8 cellular contexts compared by ENCODE assay signal in genomic region chr2:172102858-172103359, GRCh38. TPM values are rescaled to one million over a fixed set of nuclear protein-coding genes. Genes with fewer than 3 reads are reported as not detected.
A peak's percentile ranks its signal among the peaks of the same experiment; 100 is the strongest.
DNase-seq lines count a peak whose midpoint lies in the region; ATAC-seq and TF ChIP-seq lines count a peak whose summit lies in the region.

TSS of gene DLX2 (minus strand) at chr2:172102900. CDS start at chr2:172102538, 362 bp downstream.

- H3K27me3 ChIP-seq in cardiac muscle cell, result peaks cover 99% of the 10 kb centered on the region

- peak within 1 kb of the TSS; percentile 37 for H3K4me3 ChIP-seq in cardiac muscle cell

- H3K9me3 Mint-ChIP-seq in activated naive CD4-positive, alpha-beta T cell treated with anti-CD3 and anti-CD28 coated beads, Interleukin-2, amount 50 U/mL, for 72 hours, result no peaks in the 10 kb centered on the region

- H3K27ac Mint-ChIP-seq in activated naive CD4-positive, alpha-beta T cell treated with anti-CD3 and anti-CD28 coated beads, Interleukin-2, amount 50 U/mL, for 72 hours, result peak within 1 kb of the TSS in 1 of 2 donors; percentile 77

- POLR2A ChIA-PET in RWPE1 (lab: Yijun Ruan, JAX; ENCODE audit: low non-redundant PET), result no interaction called here

- CTCF ChIA-PET in RWPE1 (lab: Yijun Ruan, JAX), result interaction anchor here (0.6 to 0.9 kb wide), 4 partner anchors 11 to 401 kb away, joined by 3 to 4 read pairs (median 4); no protein-coding TSS in a partner anchor

- H3K4me1 ChIP-seq in cardiac muscle cell (ENCODE audit: low read depth), result peaks cover 19% of the 10 kb centered on the region

- TF ChIP-seq CTCF in RWPE1 (conservative IDR thresholded peaks at IDR 0.05; ENCODE audit: low read depth) (no peak), cardiac muscle cell (IDR thresholded peaks at IDR 0.05; ENCODE audit: low read depth, low read length) (no peak)

- DNase-seq in GDM1 (lab: John Stamatoyannopoulos, UW), result peak; percentile 78
- peak; percentile 74 for DNase-seq in GOT3 (lab: John Stamatoyannopoulos, UW)
- DNase-seq in LHCN-M2 (ENCODE audit: low read depth), result peak; percentile 91
- DNase-seq in RWPE1 (ENCODE audit: low spot score), result peak; percentile 95
- DNase-seq in activated naive CD4-positive, alpha-beta T cell treated with anti-CD3 and anti-CD28 coated beads, Interleukin-2, amount 50 U/mL, for 72 hours (ENCODE audit: low spot score in 2 of 2), result no peak
- DNase-seq in cardiac muscle cell (ENCODE audit: low read depth in 1 of 2, low spot score in 1 of 2), result peak; percentile 82 to 94
- DNase-seq in pons (ENCODE audit: low spot score), result peak; percentile 41

- no peaks in the 10 kb centered on the region for H3K36me3 ChIP-seq in cardiac muscle cell

- ATAC-seq in activated naive CD4-positive, alpha-beta T cell treated with anti-CD3 and anti-CD28 coated beads, Interleukin-2, amount 50 U/mL, for 72 hours, result peak; percentile 47 to 70
- ATAC-seq in GM19328 (IDR thresholded peaks at IDR 0.05; ENCODE audit: unreplicated experiment), result no peak

- H3K27ac ChIP-seq in RWPE1 (peak within 1 kb of the TSS; percentile 100), cardiac muscle cell (no peak within 1 kb of the TSS)

- no peaks in the 10 kb centered on the region for H3K9me3 ChIP-seq in cardiac muscle cell (ENCODE audit: low read depth)

- H3K36me3 Mint-ChIP-seq in activated naive CD4-positive, alpha-beta T cell treated with anti-CD3 and anti-CD28 coated beads, Interleukin-2, amount 50 U/mL, for 72 hours, result peaks cover 5 to 11% of the 10 kb centered on the region in 2 donors

RNA-seq across cellular contexts. Expression of gene DLX2, which starts in this region (rescaled TPM):
- 0.32 and 0.75 TPM in 2 replicates for total RNA-seq in LHCN-M2 (2014; rRNA removed)
- 0.47 TPM for polyA plus RNA-seq in LHCN-M2 (2012)
- total RNA-seq in activated naive CD4-positive, alpha-beta T cell treated with anti-CD3 and anti-CD28 coated beads, Interleukin-2, amount 50 U/mL, for 72 hours, result not detected
- total RNA-seq in cardiac muscle cell, result not detected in 2 replicates
- 0.26 TPM in 1 of 2 replicates, not detected in the other for polyA plus RNA-seq in cardiac muscle cell

Comparison
In these comparisons a context has a peak if more than half of its experiments do, and no peak if none do; other contexts are left out.
1. Peak in DNase-seq in LHCN-M2; RNA of the gene not detected or under 1 TPM.
2. Peak in ATAC-seq in activated naive CD4-positive, alpha-beta T cell treated with anti-CD3 and anti-CD28 coated beads, Interleukin-2, amount 50 U/mL, for 72 hours; RNA of the gene not detected or under 1 TPM.
3. Peak in DNase-seq and H3K4me3 ChIP-seq in cardiac muscle cell; RNA of the gene not detected or under 1 TPM.
4. DNase-seq: peak in GDM1 (single experiment), GOT3 (single experiment), RWPE1 (single experiment) and pons (single experiment); none in activated naive CD4-positive, alpha-beta T cell treated with anti-CD3 and anti-CD28 coated beads, Interleukin-2, amount 50 U/mL, for 72 hours (0 of 2).